ENCODE assay signal across 8 cellular contexts in genomic region chr16:58685084-58685449, GRCh38. TPM values are rescaled to one million over a fixed set of nuclear protein-coding genes. Genes with fewer than 3 reads are reported as not detected.
A peak's percentile ranks its signal among the peaks of the same experiment; 100 is the strongest.
DNase-seq lines count a peak whose midpoint lies in the region; ATAC-seq and TF ChIP-seq lines count a peak whose summit lies in the region.

No MANE protein-coding gene starts in this region.

- H3K36me3 ChIP-seq in left ventricle myocardium inferior (peaks cover 16% of the 10 kb centered on the region), muscle layer of duodenum (ENCODE audit: control insufficient read depth in 1 of 2, insufficient read depth in 2 of 2, low read length in 2 of 2) (peaks cover 2 to 3% of the 10 kb centered on the region in 2 donors), uterus (no peaks in the 10 kb centered on the region)

- H3K27ac ChIP-seq in left ventricle myocardium inferior (replicated peaks): peak overlapping the region; percentile 94
- no peak overlapping the region for H3K27ac ChIP-seq in muscle layer of duodenum (ENCODE audit: low read length)
- H3K27ac ChIP-seq in uterus: peak overlapping the region; percentile 37 to 60

- H3K4me1 ChIP-seq in left ventricle myocardium inferior (peaks cover 42% of the 10 kb centered on the region), muscle layer of duodenum (ENCODE audit: control insufficient read depth in 1 of 2, insufficient read depth in 2 of 2, low read length in 2 of 2) (peaks cover 5 to 13% of the 10 kb centered on the region in 2 donors), uterus (peaks cover 0 to 9% of the 10 kb centered on the region in 2 donors)

- H3K27me3 ChIP-seq in left ventricle myocardium inferior (ENCODE audit: low read depth): no peaks in the 10 kb centered on the region
- H3K27me3 ChIP-seq in muscle layer of duodenum (ENCODE audit: low read depth, low read length): no peaks in the 10 kb centered on the region
- H3K27me3 ChIP-seq in uterus: no peaks in the 10 kb centered on the region

- no peaks in the 10 kb centered on the region for H3K9me3 Mint-ChIP-seq in brain

- intact Hi-C loops in left ventricle myocardium inferior (cut with micrococcal nuclease): no loop called here
- intact Hi-C loops in Right ventricle myocardium inferior (cut with DNase I): no loop called here
- intact Hi-C loops in uterus (cut with DNase I; ENCODE audit: low total_unique reads): no loop called here

- H3K4me3 ChIP-seq in left ventricle myocardium inferior (peak overlapping the region; percentile 88), muscle layer of duodenum (ENCODE audit: low read depth in 1 of 2, low read length in 2 of 2) (peak overlapping the region; percentile 85 to 89), uterus (peak overlapping the region; percentile 69 to 87)

- peaks cover 28% of the 10 kb centered on the region for H3K4me1 Mint-ChIP-seq in brain

- TF ChIP-seq CTCF in left ventricle myocardium inferior (IDR thresholded peaks at IDR 0.05; ENCODE audit: borderline replicate concordance): no peak
- TF ChIP-seq CTCF in brain (conservative IDR thresholded peaks at IDR 0.05): no peak
- TF ChIP-seq CTCF in uterus (IDR thresholded peaks at IDR 0.05): no peak

- peak overlapping the region in 2 of 5 experiments; percentile 79 to 81 for H3K27ac Mint-ChIP-seq in brain

- DNase-seq in left ventricle myocardium inferior (no peak), Right ventricle myocardium inferior (ENCODE audit: missing footprints) (no peak), uterus (no peak), DMS114 treated with DMSO at 0.1 percent for 48 hours (lab: John Stamatoyannopoulos, UW; ENCODE audit: unreplicated experiment) (no peak)
- DNase-seq in stimulated activated CD4-positive, alpha-beta T cell treated with anti-CD3 and anti-CD28 coated beads, Interleukin-15, amount 100 ng/mL, for 24 hours: no peak

- peak overlapping the region; percentile 85 to 95 (median 94) for H3K4me3 Mint-ChIP-seq in brain

- peaks cover 1% of the 10 kb centered on the region for H3K36me3 Mint-ChIP-seq in brain

- ATAC-seq in Right ventricle myocardium inferior: no peak
- no peak for ATAC-seq in GM19455 (IDR thresholded peaks at IDR 0.05; ENCODE audit: unreplicated experiment)

- H3K9me3 ChIP-seq in left ventricle myocardium inferior (replicated peaks) (no peaks in the 10 kb centered on the region), muscle layer of duodenum (ENCODE audit: control insufficient read depth in 1 of 2, low read length in 2 of 2) (no peaks in the 10 kb centered on the region), uterus (no peaks in the 10 kb centered on the region)

- H3K27me3 Mint-ChIP-seq in brain: peaks cover 22% of the 10 kb centered on the region

- no peak for TF ChIP-seq POLR2A in uterus (IDR thresholded peaks at IDR 0.05)

RNA-seq across cellular contexts. Expression of gene SLC38A7, which starts 0.5 kb away (rescaled TPM):
- total RNA-seq in left ventricle myocardium inferior: 31.9 TPM
- 32.7 TPM for total RNA-seq in Right ventricle myocardium inferior
- 9.7 TPM for polyA plus RNA-seq in brain (ENCODE audit: insufficient read depth, low read depth, low replicate concordance)
- 10 to 100 TPM in 2 of 4 donors, 1 to 10 TPM in 2; 6.2 to 15.5 (median 10.2) TPM for total RNA-seq in uterus

RNA-seq across cellular contexts. Expression of gene GOT2, which starts 49.0 kb away (rescaled TPM):
- total RNA-seq in left ventricle myocardium inferior (569 TPM), Right ventricle myocardium inferior (524 TPM), uterus (10 to 100 TPM; 12.6 to 54.9 (median 43.7) TPM)
- polyA plus RNA-seq in brain (ENCODE audit: insufficient read depth, low read depth, low replicate concordance): 156 TPM

RNA-seq across cellular contexts. Expression of gene CNOT1, which starts 55.4 kb away (rescaled TPM):
- total RNA-seq in left ventricle myocardium inferior (64.1 TPM), Right ventricle myocardium inferior (70.2 TPM), uterus (100 to 1,000 TPM in 3 of 4 donors, 10 to 100 TPM in 1; 69.4 to 173 (median 151) TPM)
- 97.7 TPM for polyA plus RNA-seq in brain (ENCODE audit: insufficient read depth, low read depth, low replicate concordance)
